8 cellular contexts compared by ENCODE assay signal in genomic region chr5:78221964-78222451, GRCh38.
DNase-seq lines count a peak whose midpoint lies in the region; ATAC-seq and FAIRE-seq lines count a peak whose summit lies in the region.

No MANE protein-coding gene starts in this region.

- no peaks in the 10 kb centered on the region for H3K9me3 ChIP-seq in small intestine (ENCODE audit: control insufficient read depth, low read depth)

- H3K27ac ChIP-seq in small intestine (ENCODE audit: low read depth in 1 of 2, low read length in 1 of 2), result no peak overlapping the region

- 87 to 100% (median 88%) methylated on average over 2 of the region's 2 CpGs for WGBS in small intestine, 3 donors

- peaks cover 0 to 6% of the 10 kb centered on the region in 2 donors for H3K36me3 ChIP-seq in small intestine (ENCODE audit: control insufficient read depth in 2 of 2, insufficient read depth in 2 of 2, low read length in 2 of 2)

- H3K4me1 ChIP-seq in small intestine (ENCODE audit: control insufficient read depth in 2 of 2, insufficient read depth in 1 of 2, low read depth in 1 of 2, low read length in 1 of 2), result no peaks in the 10 kb centered on the region

- intact Hi-C loops in Right ventricle myocardium inferior (cut with DNase I), result no loop called here

- DNase-seq in AML-193 (lab: John Stamatoyannopoulos, UW) (peak; percentile 82 to 85), RPMI8226 (peak; percentile 91), islet precursor cell (peak; percentile 58), small intestine (no peak), Right ventricle myocardium inferior (ENCODE audit: missing footprints) (no peak)
- DNase-seq in activated CD4-positive, alpha-beta T cell treated with anti-CD3 and anti-CD28 coated beads for 4 hours, result no peak

- H3K4me3 ChIP-seq in small intestine (ENCODE audit: low read depth in 1 of 2, low read length in 2 of 2), result no peak overlapping the region

- ATAC-seq in GM19043 (IDR thresholded peaks at IDR 0.05; ENCODE audit: low read depth, unreplicated experiment) (peak; percentile 100), HG03066 (IDR thresholded peaks at IDR 0.05; ENCODE audit: low read depth, unreplicated experiment) (peak; percentile 99), Right ventricle myocardium inferior (no peak)

- H3K27me3 ChIP-seq in small intestine (ENCODE audit: control insufficient read depth in 2 of 2, insufficient read depth in 2 of 2, low read length in 2 of 2), result no peaks in the 10 kb centered on the region

- no peak for FAIRE-seq in small intestine (lab: Jason Lieb, UNC)

Comparison
In these comparisons a context has a peak if more than half of its experiments do, and no peak if none do; other contexts are left out.
1. DNase-seq: peak in AML-193 (2 of 2), RPMI8226 (single experiment) and islet precursor cell (single experiment); none in small intestine (single experiment), Right ventricle myocardium inferior (single experiment) and activated CD4-positive, alpha-beta T cell treated with anti-CD3 and anti-CD28 coated beads for 4 hours (0 of 2).